ENCODE assay signal across 8 cellular contexts in genomic region chr4:170026253-170026991, GRCh38. TPM values are rescaled to one million over a fixed set of nuclear protein-coding genes. Genes with fewer than 3 reads are reported as not detected.
DNase-seq lines count a peak whose midpoint lies in the region; ATAC-seq, FAIRE-seq and TF ChIP-seq lines count a peak whose summit lies in the region.

MFAP3L (minus strand) TSS chr4:170026395; CDS start chr4:170005877, 20,518 bp downstream.

- TF ChIP-seq CTCF in BJ (IDR thresholded peaks at IDR 0.05; ENCODE audit: insufficient read depth, low read depth, low read length), result no peak
- no peak for TF ChIP-seq CTCF in endothelial cell of umbilical vein (IDR thresholded peaks at IDR 0.05; ENCODE audit: extremely low read depth in 1 of 2, insufficient read depth in 1 of 2, low read depth in 1 of 2, low read length in 2 of 2)
- TF ChIP-seq CTCF in mesothelial cell of epicardium (IDR thresholded peaks at IDR 0.05; ENCODE audit: unreplicated experiment), result no peak

- H3K27me3 ChIP-seq in BJ (ENCODE audit: control insufficient read depth, insufficient read depth, low read length) (peaks cover 6% of the 10 kb centered on the region), endothelial cell of umbilical vein (ENCODE audit: control insufficient read depth in 2 of 2, insufficient read depth in 2 of 2, low read length in 2 of 2) (peaks cover 26 to 55% of the 10 kb centered on the region in 2 experiments)

- no peaks in the 10 kb centered on the region for H3K36me3 Mint-ChIP-seq in mesothelial cell of epicardium

- peaks cover 11% of the 10 kb centered on the region for H3K4me1 Mint-ChIP-seq in mesothelial cell of epicardium

- H3K27ac Mint-ChIP-seq in mesothelial cell of epicardium, result peak within 1 kb of the TSS; percentile 90

- H3K79me2 ChIP-seq in endothelial cell of umbilical vein (ENCODE audit: control insufficient read depth, insufficient read depth, low read length), result no peaks in the 10 kb centered on the region

- no peaks in the 10 kb centered on the region for H3K9me3 Mint-ChIP-seq in mesothelial cell of epicardium

- H3K36me3 ChIP-seq in BJ (ENCODE audit: control insufficient read depth, insufficient read depth, low read length) (no peaks in the 10 kb centered on the region), endothelial cell of umbilical vein (ENCODE audit: control insufficient read depth in 2 of 2, extremely low read depth in 1 of 2, insufficient read depth in 2 of 2, low read length in 2 of 2) (no peaks in the 10 kb centered on the region)

- no peaks in the 10 kb centered on the region for H4K20me1 ChIP-seq in endothelial cell of umbilical vein (replicated peaks; ENCODE audit: control insufficient read depth, extremely low read depth, insufficient read depth, low read length)

- H3K9me1 ChIP-seq in endothelial cell of umbilical vein (replicated peaks; ENCODE audit: control insufficient read depth, extremely low read depth, insufficient read depth, low read length), result no peaks in the 10 kb centered on the region

- intact Hi-C loops in endothelial cell of umbilical vein (cut with micrococcal nuclease), result loop anchor here (1.0 kb wide), 1 partner anchor 64 kb away; no protein-coding TSS in a partner anchor

- peak; percentile 62 for FAIRE-seq in endothelial cell of umbilical vein (lab: Jason Lieb, UNC)

- BruUV-seq in endothelial cell of umbilical vein (replicated peaks; lab: Mats Ljungman, UMichigan), result TSS peak; percentile 85

- peak within 1 kb of the TSS; percentile 83 for H3K4me3 Mint-ChIP-seq in mesothelial cell of epicardium

- peak; percentile 94 for ATAC-seq in GM19324 (IDR thresholded peaks at IDR 0.05; ENCODE audit: low FRiP score, unreplicated experiment)
- ATAC-seq in HG03442 (IDR thresholded peaks at IDR 0.05; ENCODE audit: unreplicated experiment), result peak; percentile 81

- peaks cover 71% of the 10 kb centered on the region for H3K27me3 Mint-ChIP-seq in mesothelial cell of epicardium (ENCODE audit: low read depth)

- POLR2A ChIA-PET in BJ (lab: Charles Lee), result no interaction called here
- POLR2A ChIA-PET in endothelial cell of umbilical vein (lab: Charles Lee), result no interaction called here

- dilution Hi-C loops in endothelial cell of umbilical vein (cut with MboI; ENCODE audit: extremely low pct_ligation_motif_present, low sequenced_read_pairs), result no loop called here

- peak within 1 kb of the TSS; percentile 67 for H3K4me3 ChIP-seq in BJ (ENCODE audit: low read depth, low read length)
- H3K4me3 ChIP-seq in endothelial cell of umbilical vein (replicated peaks in 1 of 3; ENCODE audit: insufficient read depth in 1 of 3, low read depth in 1 of 3, low read length in 3 of 3), result peak within 1 kb of the TSS; percentile 75 to 93 (median 92)

- DNase-seq in BJ (ENCODE audit: low read depth) (peak; percentile 26), NCI-H774 (lab: John Stamatoyannopoulos, UW) (peak; percentile 73), endothelial cell of umbilical vein (ENCODE audit: low read depth, low spot score) (peak; percentile 81), mesothelial cell of epicardium (ENCODE audit: low spot score in 2 of 2, unreplicated experiment in 2 of 2) (peak; percentile 83 to 95)
- DNase-seq in activated CD8-positive, alpha-beta memory T cell treated with anti-CD3 and anti-CD28 coated beads, Interleukin-2, amount 50 U/mL, for 48 hours, result peak; percentile 89
- DNase-seq in stimulated activated CD8-positive, alpha-beta memory T cell treated with anti-CD3 and anti-CD28 coated beads, Interleukin-15, amount 100 ng/mL, for 1 hour (ENCODE audit: low read depth), result peak; percentile 46

- TF ChIP-seq POLR2A in endothelial cell of umbilical vein (IDR thresholded peaks at IDR 0.05; ENCODE audit: low read depth, low read length), result no peak

- H3K27ac ChIP-seq in endothelial cell of umbilical vein (ENCODE audit: insufficient read depth, low read depth, low read length), result peak within 1 kb of the TSS; percentile 15

- no peaks in the 10 kb centered on the region for H3K9me3 ChIP-seq in endothelial cell of umbilical vein (replicated peaks; ENCODE audit: control insufficient read depth, insufficient read depth, low read length)

- CTCF ChIA-PET in BJ (lab: Yijun Ruan, JAX) (interaction anchor here (1.7 to 2.0 kb wide), 3 partner anchors 18 to 216 kb away, joined by 5 to 8 read pairs (median 5); no protein-coding TSS in a partner anchor), endothelial cell of umbilical vein (lab: Charles Lee) (interaction anchor here (1.0 to 2.2 kb wide), 4 partner anchors 21 to 413 kb away, joined by 3 to 8 read pairs (median 4); no protein-coding TSS in a partner anchor)

- peak within 1 kb of the TSS; percentile 100 for H2AFZ ChIP-seq in endothelial cell of umbilical vein (ENCODE audit: low read depth, low read length)

- H3K4me1 ChIP-seq in endothelial cell of umbilical vein (ENCODE audit: control insufficient read depth, extremely low read depth, insufficient read depth, low read length), result peaks cover 11% of the 10 kb centered on the region

- H3K4me2 ChIP-seq in endothelial cell of umbilical vein (ENCODE audit: insufficient read depth, low read length), result peak within 1 kb of the TSS; percentile 99

- H3K9ac ChIP-seq in endothelial cell of umbilical vein (replicated peaks; ENCODE audit: extremely low read depth, insufficient read depth, low read length), result peak within 1 kb of the TSS; percentile 75

TF ChIP-seq in endothelial cell of umbilical vein, 7 proteins besides CTCF, POLR2A, EP300 and RAD21:
- peak; percentile 39 for TF ChIP-seq POLR2AphosphoS5 (IDR thresholded peaks at IDR 0.05; ENCODE audit: insufficient read depth, low read depth, low read length)
- TF ChIP-seq FOS (IDR thresholded peaks at IDR 0.05; ENCODE audit: borderline replicate concordance, insufficient read depth, low read length), result no peak

RNA-seq across cellular contexts. Expression of gene MFAP3L, which starts in this region (rescaled TPM):
- 9.4 and 9.5 TPM in 2 replicates for polyA plus RNA-seq in BJ (2011; rRNA removed)
- polyA minus RNA-seq in BJ (2011; rRNA and poly(A)+ RNA removed), result 35.9 and 39.7 TPM in 2 replicates
- 0.22 and 0.35 TPM in 2 replicates for total RNA-seq in endothelial cell of umbilical vein
- polyA plus RNA-seq in endothelial cell of umbilical vein, result 0.08 and 0.23 TPM in 2 replicates
- 0.08 and 0.14 TPM in 2 replicates for polyA plus RNA-seq in endothelial cell of umbilical vein (2011; cell fraction: cytosol; rRNA removed)
- polyA plus RNA-seq in endothelial cell of umbilical vein (2011; cell fraction: nucleus; rRNA removed), result 0.18 and 0.33 TPM in 2 replicates
- polyA plus RNA-seq in endothelial cell of umbilical vein (2012), result 0.07 and 0.29 TPM in 2 replicates
- 0.12 and 0.89 TPM in 2 replicates for polyA minus RNA-seq in endothelial cell of umbilical vein
- 4.6 TPM for polyA minus RNA-seq in endothelial cell of umbilical vein (2011; cell fraction: cytosol; rRNA and poly(A)+ RNA removed)
- 0.29 and 0.72 TPM in 2 replicates for polyA minus RNA-seq in endothelial cell of umbilical vein (2011; cell fraction: nucleus; rRNA and poly(A)+ RNA removed)
- total RNA-seq in mesothelial cell of epicardium, result 2.1 to 2.3 TPM (median 2.2 TPM) in 3 replicates

Comparison
In these comparisons a context has a peak if more than half of its experiments do, and no peak if none do; other contexts are left out.
1. Peak in every context shown above with its lines: DNase-seq, ATAC-seq, H3K4me3 ChIP-seq and H3K27ac ChIP-seq.
2. DNase-seq: peak in every context shown above with its lines; median percentile 89 in activated CD8-positive, alpha-beta memory T cell treated with anti-CD3 and anti-CD28 coated beads, Interleukin-2, amount 50 U/mL, for 48 hours; 89 in mesothelial cell of epicardium; 81 in endothelial cell of umbilical vein; 73 in NCI-H774; 46 in stimulated activated CD8-positive, alpha-beta memory T cell treated with anti-CD3 and anti-CD28 coated beads, Interleukin-15, amount 100 ng/mL, for 1 hour; 26 in BJ.